In genomic region chr5:151659001-151659754, GRCh38 we compare ENCODE assay signal across 8 cellular contexts. TPM values are rescaled to one million over a fixed set of nuclear protein-coding genes. Genes with fewer than 3 reads are reported as not detected.
DNase-seq lines count a peak whose midpoint lies in the region; ATAC-seq and TF ChIP-seq lines count a peak whose summit lies in the region.

No MANE protein-coding gene starts in this region.

- no peak for TF ChIP-seq POLR2A in breast epithelium (IDR thresholded peaks at IDR 0.05)

- H3K9me3 ChIP-seq in A673 (ENCODE audit: low read depth, low read length, poor library complexity, severe bottlenecking) (no peaks in the 10 kb centered on the region), WERI-Rb-1 (ENCODE audit: severe bottlenecking) (no peaks in the 10 kb centered on the region), breast epithelium (no peaks in the 10 kb centered on the region)

- ATAC-seq in GM18519 (IDR thresholded peaks at IDR 0.05; ENCODE audit: low FRiP score, unreplicated experiment) (peak; percentile 42), HG03045 (IDR thresholded peaks at IDR 0.05; ENCODE audit: unreplicated experiment) (peak; percentile 73)

- CTCF ChIA-PET in A673 (lab: Charles Lee): interaction anchor here (0.6 to 2.9 kb wide), 12 partner anchors 9 to 85 kb away, joined by 3 to 42 read pairs (median 4); no protein-coding TSS in a partner anchor

- H3K36me3 ChIP-seq in A673 (ENCODE audit: insufficient read depth, low read length, poor library complexity, severe bottlenecking): peaks cover 16% of the 10 kb centered on the region
- H3K36me3 ChIP-seq in WERI-Rb-1: peaks cover 5% of the 10 kb centered on the region
- H3K36me3 ChIP-seq in breast epithelium: no peaks in the 10 kb centered on the region

- peak; percentile 88 for TF ChIP-seq CTCF in A673 (conservative IDR thresholded peaks at IDR 0.05; ENCODE audit: low read depth, low read length)
- TF ChIP-seq CTCF in WERI-Rb-1 (IDR thresholded peaks at IDR 0.05; ENCODE audit: low read depth, low read length): peak; percentile 86
- peak; percentile 77 to 91 (median 88) for TF ChIP-seq CTCF in breast epithelium (IDR thresholded peaks at IDR 0.05)

- intact Hi-C loops in A673 (cut with micrococcal nuclease; ENCODE audit: unreplicated experiment): loop anchor here (1.0 to 10.0 kb wide), 5 partner anchors 60 to 486 kb away; no protein-coding TSS in a partner anchor
- intact Hi-C loops in breast epithelium (cut with DNase I; ENCODE audit: low total_unique reads): loop anchor here (5.0 kb wide), 1 partner anchor 212 kb away; the partner anchor contains the start of gene SLC36A1

- H3K4me3 ChIP-seq in A673 (ENCODE audit: low read depth, low read length, poor library complexity, severe bottlenecking) (no peak overlapping the region), WERI-Rb-1 (ENCODE audit: low read depth, low read length) (no peak overlapping the region), breast epithelium (no peak overlapping the region)

- H3K4me1 ChIP-seq in A673 (ENCODE audit: insufficient read depth, low read length, poor library complexity, severe bottlenecking): no peaks in the 10 kb centered on the region
- peaks cover 0 to 8% of the 10 kb centered on the region in 2 donors for H3K4me1 ChIP-seq in breast epithelium

- H3K27me3 ChIP-seq in A673 (replicated peaks; ENCODE audit: insufficient read depth, low read depth, low read length, poor library complexity): peaks cover 2% of the 10 kb centered on the region
- no peaks in the 10 kb centered on the region for H3K27me3 ChIP-seq in WERI-Rb-1 (ENCODE audit: insufficient read depth, low read depth, severe bottlenecking)
- H3K27me3 ChIP-seq in breast epithelium: no peaks in the 10 kb centered on the region

- POLR2A ChIA-PET in A673 (lab: Charles Lee; ENCODE audit: low non-redundant PET): no interaction called here

- DNase-seq in A673 (ENCODE audit: low spot score): peak; percentile 78
- DNase-seq in NCI-H2171 (lab: John Stamatoyannopoulos, UW): peak; percentile 3
- peak; percentile 83 for DNase-seq in WERI-Rb-1
- peak; percentile 55 to 84 for DNase-seq in breast epithelium (ENCODE audit: low spot score in 2 of 2)
- peak; percentile 95 for DNase-seq in islet precursor cell
- DNase-seq in stimulated activated CD4-positive, alpha-beta T cell treated with anti-CD3 and anti-CD28 coated beads, Interleukin-1b, Interleukin-23, amount 100 ng/mL, for 1 hour (ENCODE audit: low read depth in 2 of 2): peak; percentile 66 to 74

- H3K27ac ChIP-seq in A673 (ENCODE audit: low read depth, low read length, poor library complexity, severe bottlenecking) (no peak overlapping the region), WERI-Rb-1 (no peak overlapping the region), breast epithelium (peak overlapping the region; percentile 25 to 53)

- no TSS peak for BruUV-seq in A673 (replicated peaks; lab: Mats Ljungman, UMichigan)

RNA-seq across cellular contexts. Expression of gene SPARC, which starts 27.5 kb away (rescaled TPM):
- total RNA-seq in A673 (2021) (268 and 339 TPM in 2 replicates), breast epithelium (1,000 to 10,000 TPM in 1 of 3 donors, 100 to 1,000 TPM in 2; 220 to 2,507 (median 295) TPM)

Comparison
In these comparisons a context has a peak if more than half of its experiments do, and no peak if none do; other contexts are left out.
1. DNase-seq: peak in every context shown above with its lines; median percentile 95 in islet precursor cell; 83 in WERI-Rb-1; 78 in A673; 70 in stimulated activated CD4-positive, alpha-beta T cell treated with anti-CD3 and anti-CD28 coated beads, Interleukin-1b, Interleukin-23, amount 100 ng/mL, for 1 hour; 70 in breast epithelium; 3 in NCI-H2171.
2. H3K27ac ChIP-seq: peak in breast epithelium (2 of 2); none in A673 (single experiment) and WERI-Rb-1 (single experiment).
3. Peak in every context shown above with its lines, with median percentiles within 50 percentile points of each other: CTCF ChIP-seq.